ENCODE assay signal across 13 cellular contexts in the genomic region with DNA sequence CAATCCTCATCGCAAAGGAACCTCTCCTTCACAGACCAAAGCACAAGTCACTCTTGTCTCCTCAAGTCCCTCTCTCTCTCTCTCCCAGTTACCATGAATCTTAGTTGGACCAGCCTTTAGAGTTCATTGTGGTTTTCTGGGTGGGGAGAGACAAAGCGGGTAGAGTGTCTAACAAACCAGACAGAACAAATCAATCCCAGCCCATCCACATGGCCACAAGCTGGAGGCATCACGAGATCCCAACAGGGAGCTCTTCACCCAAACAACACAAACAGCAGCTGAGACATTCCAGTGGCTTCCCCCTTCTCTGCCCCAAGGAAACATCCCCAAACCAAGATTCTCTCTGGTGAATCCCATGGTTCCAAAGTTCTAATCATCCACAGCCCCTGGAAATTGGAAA. TPM values are rescaled to one million over a fixed set of nuclear protein-coding genes. Genes with fewer than 3 reads are reported as not detected.
DNase-seq lines count a peak whose midpoint lies in the region; ATAC-seq and TF ChIP-seq lines count a peak whose summit lies in the region.
"Had no signal": no experiment of that assay in that cellular context is flagged by ENCODE, and none has a peak within 500 bp of the region (broad histone marks: within the 10 kb centered on the region; RNA-seq: fewer than 3 reads in every experiment).

No MANE protein-coding gene starts in this region.

- H2BK15ac ChIP-seq in mesenchymal stem cell (ENCODE audit: low read depth, poor library complexity, severe bottlenecking), result no peak overlapping the region

- H3K36me3 ChIP-seq in ascending aorta (peaks cover 7 to 22% of the 10 kb centered on the region in 2 donors), mesenchymal stem cell (ENCODE audit: control insufficient read depth in 1 of 2, insufficient read depth in 2 of 2, low read depth in 1 of 2, low read length in 2 of 2) (peaks cover 15 to 29% of the 10 kb centered on the region in 2 experiments), upper lobe of right lung (no peaks in the 10 kb centered on the region)
- H3K36me3 ChIP-seq: tibial nerve had no signal

- no peak overlapping the region for H3K14ac ChIP-seq in mesenchymal stem cell (ENCODE audit: low read length in 2 of 2)

- CTCF ChIA-PET in activated naive CD4-positive, alpha-beta T cell treated with anti-CD3 and anti-CD28 coated beads for 36 hours (lab: Charles Lee), result interaction anchor here (0.8 to 2.2 kb wide), 6 partner anchors 8 to 46 kb away, joined by 3 to 8 read pairs (median 6); no protein-coding TSS in a partner anchor

- no peak overlapping the region for H2BK5ac ChIP-seq in mesenchymal stem cell (ENCODE audit: low read depth, low read length, poor library complexity, severe bottlenecking)

- H3K4me1 Mint-ChIP-seq in activated naive CD4-positive, alpha-beta T cell treated with anti-CD3 and anti-CD28 coated beads, Interleukin-2, amount 50 U/mL, for 24 hours, result peaks cover 92% of the 10 kb centered on the region
- peaks cover 84% of the 10 kb centered on the region for H3K4me1 Mint-ChIP-seq in activated naive CD4-positive, alpha-beta T cell treated with anti-CD3 and anti-CD28 coated beads for 36 hours (ENCODE audit: low read depth)

- H3K9me3 ChIP-seq in ascending aorta (no peaks in the 10 kb centered on the region), mesenchymal stem cell (ENCODE audit: control insufficient read depth, low read length) (no peaks in the 10 kb centered on the region), upper lobe of right lung (no peaks in the 10 kb centered on the region)
- H3K9me3 ChIP-seq: right atrium auricular region, tibial nerve had no signal

- no peak overlapping the region for H2BK12ac ChIP-seq in mesenchymal stem cell (ENCODE audit: low read length in 2 of 2)

- peaks cover 73 to 93% of the 10 kb centered on the region in 2 donors for H3K4me1 ChIP-seq in ascending aorta
- H3K4me1 ChIP-seq in mesenchymal stem cell (ENCODE audit: control insufficient read depth, insufficient read depth, low read depth, low read length), result peaks cover 55% of the 10 kb centered on the region
- peaks cover 72% of the 10 kb centered on the region for H3K4me1 ChIP-seq in upper lobe of right lung

- intact Hi-C loops in activated naive CD4-positive, alpha-beta T cell treated with anti-CD3 and anti-CD28 coated beads for 36 hours (cut with micrococcal nuclease), result no loop called here
- intact Hi-C loops in ascending aorta (cut with DNase I), result no loop called here
- intact Hi-C loops in upper lobe of right lung (cut with DNase I), result no loop called here

- peaks cover 1% of the 10 kb centered on the region for H3K36me3 Mint-ChIP-seq in activated naive CD4-positive, alpha-beta T cell treated with anti-CD3 and anti-CD28 coated beads, Interleukin-2, amount 50 U/mL, for 24 hours
- H3K36me3 Mint-ChIP-seq in activated naive CD4-positive, alpha-beta T cell treated with anti-CD3 and anti-CD28 coated beads for 36 hours (ENCODE audit: low read depth), result no peaks in the 10 kb centered on the region

- in situ Hi-C loops in KBM-7 (cut with MboI; ENCODE audit: low pct_unique_long_range_greater_than_20kb, low sequenced_read_pairs), result no loop called here
- in situ Hi-C loops in G401 (cut with HindIII; ENCODE audit: low sequenced_read_pairs), result no loop called here

- H3K27me3 Mint-ChIP-seq in activated naive CD4-positive, alpha-beta T cell treated with anti-CD3 and anti-CD28 coated beads, Interleukin-2, amount 50 U/mL, for 24 hours, result no peaks in the 10 kb centered on the region
- no peaks in the 10 kb centered on the region for H3K27me3 Mint-ChIP-seq in activated naive CD4-positive, alpha-beta T cell treated with anti-CD3 and anti-CD28 coated beads for 36 hours (ENCODE audit: low read depth)

- no peaks in the 10 kb centered on the region for H3K9me3 Mint-ChIP-seq in activated naive CD4-positive, alpha-beta T cell treated with anti-CD3 and anti-CD28 coated beads, Interleukin-2, amount 50 U/mL, for 24 hours
- no peaks in the 10 kb centered on the region for H3K9me3 Mint-ChIP-seq in activated naive CD4-positive, alpha-beta T cell treated with anti-CD3 and anti-CD28 coated beads for 36 hours

- peak overlapping the region; percentile 68 for H2AK5ac ChIP-seq in mesenchymal stem cell (ENCODE audit: low read length, severe bottlenecking)

- TF ChIP-seq CTCF in ascending aorta (IDR thresholded peaks at IDR 0.05), result no peak
- TF ChIP-seq CTCF in upper lobe of right lung (IDR thresholded peaks at IDR 0.05), result no peak

- H3K4me3 ChIP-seq in ascending aorta, result peak overlapping the region in 1 of 2 donors; percentile 50
- H3K4me3 ChIP-seq in mesenchymal stem cell (ENCODE audit: insufficient read depth in 1 of 2, low read depth in 1 of 2, low read length in 2 of 2), result peak overlapping the region in 1 of 2 experiments; percentile 51
- no peak overlapping the region for H3K4me3 ChIP-seq in upper lobe of right lung
- H3K4me3 ChIP-seq: right atrium auricular region, tibial nerve had no signal

- H3K27me3 ChIP-seq in ascending aorta (no peaks in the 10 kb centered on the region), mesenchymal stem cell (ENCODE audit: control insufficient read depth in 1 of 2, insufficient read depth in 1 of 2, low read length in 2 of 2) (no peaks in the 10 kb centered on the region), upper lobe of right lung (no peaks in the 10 kb centered on the region)
- H3K27me3 ChIP-seq: right atrium auricular region, tibial nerve had no signal

- 91% methylated on average over 3 of the region's 3 CpGs for WGBS in mesenchymal stem cell

- peak overlapping the region; percentile 84 for H3K27ac Mint-ChIP-seq in activated naive CD4-positive, alpha-beta T cell treated with anti-CD3 and anti-CD28 coated beads, Interleukin-2, amount 50 U/mL, for 24 hours
- no peak overlapping the region for H3K27ac Mint-ChIP-seq in activated naive CD4-positive, alpha-beta T cell treated with anti-CD3 and anti-CD28 coated beads for 36 hours

- H3K4me3 Mint-ChIP-seq in activated naive CD4-positive, alpha-beta T cell treated with anti-CD3 and anti-CD28 coated beads, Interleukin-2, amount 50 U/mL, for 24 hours, result peak overlapping the region; percentile 49
- no peak overlapping the region for H3K4me3 Mint-ChIP-seq in activated naive CD4-positive, alpha-beta T cell treated with anti-CD3 and anti-CD28 coated beads for 36 hours

- H3K79me1 ChIP-seq in mesenchymal stem cell (replicated peaks; ENCODE audit: low read length, poor library complexity, severe bottlenecking), result no peaks in the 10 kb centered on the region

- H4K8ac ChIP-seq in mesenchymal stem cell (ENCODE audit: low read length), result no peak overlapping the region

- no peak overlapping the region for H3K23ac ChIP-seq in mesenchymal stem cell (ENCODE audit: low read length in 2 of 2)

- H3K4ac ChIP-seq in mesenchymal stem cell (ENCODE audit: low read depth in 1 of 2, low read length in 2 of 2), result peak overlapping the region in 1 of 2 experiments; percentile 49

- ATAC-seq in upper lobe of right lung, result no peak

- H3K4me2 ChIP-seq in mesenchymal stem cell (ENCODE audit: low read length, poor library complexity, severe bottlenecking), result no peak overlapping the region

- H3K9ac ChIP-seq in mesenchymal stem cell (ENCODE audit: low read length), result peak overlapping the region; percentile 77

- H2BK120ac ChIP-seq in mesenchymal stem cell (ENCODE audit: low read depth, low read length), result no peak overlapping the region

- H3K18ac ChIP-seq in mesenchymal stem cell (ENCODE audit: low read depth in 1 of 2, low read length in 2 of 2), result no peak overlapping the region

- no peak for DNase-seq in activated naive CD4-positive, alpha-beta T cell treated with anti-CD3 and anti-CD28 coated beads for 36 hours
- DNase-seq in ascending aorta (ENCODE audit: low spot score in 2 of 2), result no peak
- peak; percentile 57 for DNase-seq in mesenchymal stem cell
- DNase-seq in upper lobe of right lung, result no peak
- DNase-seq in KBM-7, result no peak
- no peak for DNase-seq in G401 (ENCODE audit: low spot score)
- DNase-seq in HuH-7 (ENCODE audit: low spot score), result no peak
- DNase-seq: activated CD8-positive, alpha-beta memory T cell treated with anti-CD3 and anti-CD28 coated beads, Interleukin-2, amount 50 U/mL, for 4 hours; NCI-H446; SHP77 had no signal

- peak overlapping the region; percentile 92 to 93 for H3K27ac ChIP-seq in ascending aorta
- H3K27ac ChIP-seq in mesenchymal stem cell (ENCODE audit: low read length, poor library complexity, severe bottlenecking), result no peak overlapping the region
- H3K27ac ChIP-seq in upper lobe of right lung, result peak overlapping the region; percentile 51

- no peak overlapping the region for H4K91ac ChIP-seq in mesenchymal stem cell (ENCODE audit: low read length)

- H2AFZ ChIP-seq in mesenchymal stem cell (ENCODE audit: low read depth, low read length), result no peak overlapping the region

RNA-seq across cellular contexts. Expression of a gene that starts 22.4 kb away (rescaled TPM):
- total RNA-seq in activated naive CD4-positive, alpha-beta T cell treated with anti-CD3 and anti-CD28 coated beads for 36 hours, result 10 to 100 TPM; 79.7 to 80.6 TPM
- total RNA-seq in ascending aorta (814 TPM), upper lobe of right lung (177 TPM)
- 359 TPM for polyA plus RNA-seq in mesenchymal stem cell (2013, experiment 1 of 2)
- 344 TPM for polyA plus RNA-seq in mesenchymal stem cell (2013, experiment 2 of 2)
- total RNA-seq in G401 (2014; rRNA removed; shearing (Covaris generic)), result 78.8 and 90.9 TPM in 2 replicates
